In genomic region chr11:8671242-8671641, GRCh38 we compare ENCODE assay signal across 8 cellular contexts. TPM values are rescaled to one million over a fixed set of nuclear protein-coding genes. Genes with fewer than 3 reads are reported as not detected.
DNase-seq lines count a peak whose midpoint lies in the region; ATAC-seq and TF ChIP-seq lines count a peak whose summit lies in the region.

No MANE protein-coding gene starts in this region.

- no peak for ATAC-seq in HG03039 (IDR thresholded peaks at IDR 0.05; ENCODE audit: unreplicated experiment)
- ATAC-seq in HG03135 (IDR thresholded peaks at IDR 0.05; ENCODE audit: unreplicated experiment) = no peak

- H3K4me1 ChIP-seq in BLaER1 = peaks cover 8% of the 10 kb centered on the region

- H3K9me3 ChIP-seq in BLaER1 = no peaks in the 10 kb centered on the region

- no peak overlapping the region for H3K9ac ChIP-seq in BLaER1

- no peak overlapping the region for H3K27ac ChIP-seq in BLaER1

- H3K4me3 ChIP-seq in BLaER1 (no peak overlapping the region), epithelial cell of esophagus (ENCODE audit: low read length) (no peak overlapping the region)

- TF ChIP-seq CTCF in epithelial cell of esophagus (IDR thresholded peaks at IDR 0.05; ENCODE audit: insufficient read depth, low read depth, low read length, missing control alignments) = no peak

- peak; percentile 94 for DNase-seq in NCI-H446 treated with DMSO at 0.1 percent for 48 hours (lab: John Stamatoyannopoulos, UW)
- peak; percentile 88 for DNase-seq in epithelial cell of esophagus (ENCODE audit: low read depth)
- peak; percentile 48 for DNase-seq in mucosa of gallbladder (ENCODE audit: low spot score)
- DNase-seq in mesenteric fat pad (ENCODE audit: low spot score) = no peak
- no peak for DNase-seq in 8988T

- 0 out of 2 replicates have a peak overlapping the region, but pooled peaks have one; percentile 0 for H3K4me2 ChIP-seq in BLaER1

- no peaks in the 10 kb centered on the region for H3K27me3 ChIP-seq in BLaER1

- no peaks in the 10 kb centered on the region for H4K20me1 ChIP-seq in BLaER1

- H3K36me3 ChIP-seq in BLaER1 = peaks cover 10% of the 10 kb centered on the region; the same call in 1 of the 2 replicates

RNA-seq across cellular contexts. Expression of gene TRIM66, which starts 11.2 kb away (rescaled TPM):
- 7.1 TPM for total RNA-seq in mucosa of gallbladder
- 7.8 TPM for total RNA-seq in mesenteric fat pad

RNA-seq across cellular contexts. Expression of gene RPL27A, which starts 11.3 kb away (rescaled TPM):
- 513 TPM for total RNA-seq in mucosa of gallbladder
- total RNA-seq in mesenteric fat pad = 653 TPM

Comparison
In these comparisons a context has a peak if more than half of its experiments do, and no peak if none do; other contexts are left out.
1. DNase-seq: peak in NCI-H446 treated with DMSO at 0.1 percent for 48 hours (single experiment), epithelial cell of esophagus (single experiment) and mucosa of gallbladder (single experiment); none in mesenteric fat pad (single experiment) and 8988T (single experiment).